ENCODE assay signal across 19 cellular contexts in genomic region chr3:65411367-65411766, GRCh38.
"Had no signal": no experiment of that assay in that cellular context is flagged by ENCODE, and none has a peak within 500 bp of the region (broad histone marks: within the 10 kb centered on the region; RNA-seq: fewer than 3 reads in every experiment).

No MANE protein-coding gene starts in this region.

- H3K79me2 ChIP-seq: parathyroid adenoma had no signal

- DNase-seq: central memory CD4-positive, alpha-beta T cell; cortex of kidney; effector memory CD4-positive, alpha-beta T cell; erythroblast; foreskin keratinocyte; hippocampal formation; lower lobe of right lung; naive thymus-derived CD4-positive, alpha-beta T cell; nephron progenitor cell; stimulated activated CD4-positive, alpha-beta T cell treated with anti-CD3 and anti-CD28 coated beads, Interleukin-2, amount 100 ng/mL, for 24 hours; stimulated activated CD4-positive, alpha-beta T cell treated with anti-CD3 and anti-CD28 coated beads, Interleukin-4, amount 100 ng/mL, for 4 hours; stimulated activated naive B cell treated with anti-CD40 and anti-IgM and Interleukin-4, amounts not matched to agents 10 μg/mL and 1 μg/mL and 100 μg/mL, for 72 hours; stimulated activated naive CD8-positive, alpha-beta T cell treated with anti-CD3 and anti-CD28 coated beads, Interleukin-15, amount 100 ng/mL, for 72 hours; testis had no signal

- H3K4me3 ChIP-seq: lower lobe of right lung, prostate gland, skin epidermis, testis, tibial nerve had no signal

- ATAC-seq: foreskin keratinocyte; lower lobe of right lung; naive thymus-derived CD4-positive, alpha-beta T cell; sciatic nerve; stimulated activated naive B cell treated with anti-CD40 and anti-IgM and Interleukin-4, amounts not matched to agents 10 μg/mL and 1 μg/mL and 100 μg/mL, for 72 hours; stimulated activated naive CD8-positive, alpha-beta T cell treated with anti-CD3 and anti-CD28 coated beads, Interleukin-15, amount 100 ng/mL, for 72 hours had no signal

- H3K9ac ChIP-seq: parathyroid adenoma had no signal

- H3K9me3 ChIP-seq: lower lobe of right lung, prostate gland, testis, tibial nerve had no signal

- H3K4me1 ChIP-seq: foreskin keratinocyte, lower lobe of right lung, testis had no signal

- H3K27ac ChIP-seq: foreskin keratinocyte, lower lobe of right lung, parathyroid adenoma, testis had no signal

- H2AFZ ChIP-seq: parathyroid adenoma had no signal

- H3K27me3 ChIP-seq: foreskin keratinocyte, testis, tibial nerve had no signal

- H3K36me3 ChIP-seq: lower lobe of right lung, prostate gland, tibial nerve had no signal
